ENCODE assay signal across 10 cellular contexts in genomic region chr17:382644-383533, GRCh38. TPM values are rescaled to one million over a fixed set of nuclear protein-coding genes. Genes with fewer than 3 reads are reported as not detected.
DNase-seq lines count a peak whose midpoint lies in the region; ATAC-seq, FAIRE-seq and TF ChIP-seq lines count a peak whose summit lies in the region.
"Had no signal": no experiment of that assay in that cellular context is flagged by ENCODE, and none has a peak within 500 bp of the region (broad histone marks: within the 10 kb centered on the region; RNA-seq: fewer than 3 reads in every experiment).

No MANE protein-coding gene starts in this region.

- peaks cover 24% of the 10 kb centered on the region for H3K4me1 Mint-ChIP-seq in Caco-2 (ENCODE audit: low read depth, unreplicated experiment)
- peaks cover 16 to 27% of the 10 kb centered on the region in 2 donors for H3K4me1 Mint-ChIP-seq in effector memory CD8-positive, alpha-beta T cell (ENCODE audit: low read depth in 2 of 2)
- H3K4me1 Mint-ChIP-seq in activated T-cell treated with anti-CD3 and anti-CD28 coated beads, Interleukin-2, amount 50 U/mL, for 24 hours (ENCODE audit: low read depth): peaks cover 15% of the 10 kb centered on the region

- no peak overlapping the region for H3K18ac ChIP-seq in neuronal stem cell (ENCODE audit: low read length)

- no peak overlapping the region for H3K23ac ChIP-seq in neuronal stem cell (ENCODE audit: low read depth, low read length, poor library complexity)

- H3K9me3 ChIP-seq in Caco-2: no peaks in the 10 kb centered on the region
- peaks cover under 1 to 1% of the 10 kb centered on the region in 2 donors for H3K9me3 ChIP-seq in neuronal stem cell (replicated peaks in 1 of 2; ENCODE audit: control insufficient read depth in 2 of 2, insufficient read depth in 1 of 2, low read depth in 1 of 2, low read length in 2 of 2)
- no peaks in the 10 kb centered on the region for H3K9me3 ChIP-seq in kidney (ENCODE audit: control insufficient read depth in 1 of 2, low read length in 2 of 2)
- H3K9me3 ChIP-seq: lower lobe of right lung had no signal

- peak overlapping the region; percentile 21 for H2AFZ ChIP-seq in neuronal stem cell (ENCODE audit: low read length)

- no peak for TF ChIP-seq CTCF in Caco-2 (IDR thresholded peaks at IDR 0.05; ENCODE audit: insufficient read depth in 1 of 2, low read depth in 1 of 2, low read length in 1 of 2, severe bottlenecking in 1 of 2, unreplicated experiment in 1 of 2)
- TF ChIP-seq CTCF in kidney (IDR thresholded peaks at IDR 0.05; ENCODE audit: borderline replicate concordance, extremely low read depth, insufficient read depth): no peak

- H4K8ac ChIP-seq in neuronal stem cell (ENCODE audit: low read depth, low read length): no peak overlapping the region

- H3K4me3 ChIP-seq in Caco-2 (ENCODE audit: low read depth, low read length): no peak overlapping the region
- no peak overlapping the region for H3K4me3 ChIP-seq in neuronal stem cell (ENCODE audit: low read length in 2 of 2)
- H3K4me3 ChIP-seq in kidney (ENCODE audit: low read length in 2 of 2): no peak overlapping the region
- H3K4me3 ChIP-seq: lower lobe of right lung had no signal

- ATAC-seq in effector memory CD8-positive, alpha-beta T cell (replicated peaks): no peak
- ATAC-seq: lower lobe of right lung had no signal

- no peaks in the 10 kb centered on the region for H3K36me3 ChIP-seq in Caco-2 (ENCODE audit: control insufficient read depth, insufficient read depth, low read length)
- no peaks in the 10 kb centered on the region for H3K36me3 ChIP-seq in neuronal stem cell (replicated peaks in 1 of 2; ENCODE audit: control insufficient read depth in 2 of 2, insufficient read depth in 2 of 2, low read length in 2 of 2)
- H3K36me3 ChIP-seq in kidney (ENCODE audit: control insufficient read depth in 1 of 2, insufficient read depth in 2 of 2, low read length in 2 of 2): no peaks in the 10 kb centered on the region
- H3K36me3 ChIP-seq: lower lobe of right lung had no signal

- no peaks in the 10 kb centered on the region for H3K27me3 ChIP-seq in Caco-2 (replicated peaks; ENCODE audit: control insufficient read depth, insufficient read depth, low read length)
- H3K27me3 ChIP-seq in neuronal stem cell (ENCODE audit: control insufficient read depth in 3 of 3, insufficient read depth in 3 of 3, low read depth in 1 of 3, low read length in 3 of 3): peaks cover 0 to 4% (median 0%) of the 10 kb centered on the region in 3 experiments

- H3K36me3 Mint-ChIP-seq in Caco-2 (ENCODE audit: insufficient read depth, unreplicated experiment): peaks cover 15% of the 10 kb centered on the region
- H3K36me3 Mint-ChIP-seq in effector memory CD8-positive, alpha-beta T cell (ENCODE audit: insufficient read depth): peaks cover 5% of the 10 kb centered on the region
- no peaks in the 10 kb centered on the region for H3K36me3 Mint-ChIP-seq in activated T-cell treated with anti-CD3 and anti-CD28 coated beads, Interleukin-2, amount 50 U/mL, for 24 hours (ENCODE audit: low read depth)

- intact Hi-C loops in Caco-2 (cut with micrococcal nuclease; ENCODE audit: unreplicated experiment): no loop called here
- intact Hi-C loops in kidney (cut with DNase I): no loop called here

- no peak overlapping the region for H2BK5ac ChIP-seq in neuronal stem cell (ENCODE audit: low read length)

- H3K4ac ChIP-seq in neuronal stem cell (ENCODE audit: low read length): no peak overlapping the region

- H2BK12ac ChIP-seq in neuronal stem cell (ENCODE audit: low read length): no peak overlapping the region

- WGBS in neuronal stem cell (ENCODE audit: extremely low coverage in 2 of 2, insufficient read length in 2 of 2, insufficient replicate concordance in 1 of 2), 2 donors: no CpG with 5 or more reads among the region's 13 CpGs

- BruUV-seq in Caco-2 (replicated peaks; lab: Mats Ljungman, UMichigan): TSS peak; percentile 21

- POLR2A ChIA-PET in Caco-2 (lab: Charles Lee): no interaction called here

- H3K14ac ChIP-seq in neuronal stem cell (ENCODE audit: low read length): no peak overlapping the region

- H3K27ac ChIP-seq in neuronal stem cell (replicated peaks; ENCODE audit: low read length): peak overlapping the region; percentile 2
- H3K27ac ChIP-seq in kidney (ENCODE audit: low read depth in 2 of 2, low read length in 2 of 2): no peak overlapping the region
- H3K27ac ChIP-seq: lower lobe of right lung had no signal

- no peak overlapping the region for H2BK120ac ChIP-seq in neuronal stem cell (ENCODE audit: low read depth, low read length)

- no peaks in the 10 kb centered on the region for H3K9me3 Mint-ChIP-seq in Caco-2 (ENCODE audit: unreplicated experiment)
- peaks cover 0 to 2% of the 10 kb centered on the region in 2 donors for H3K9me3 Mint-ChIP-seq in effector memory CD8-positive, alpha-beta T cell
- no peaks in the 10 kb centered on the region for H3K9me3 Mint-ChIP-seq in activated T-cell treated with anti-CD3 and anti-CD28 coated beads, Interleukin-2, amount 50 U/mL, for 24 hours
- H3K9me3 Mint-ChIP-seq: stimulated activated naive CD8-positive, alpha-beta T cell treated with anti-CD3 and anti-CD28 coated beads, Interleukin-15, Interleukin-2, amounts not matched to agents 100 ng/mL and 50 ng/mL, for 24 hours had no signal

- FAIRE-seq in kidney (lab: Jason Lieb, UNC): no peak

- H3K27me3 Mint-ChIP-seq in Caco-2 (ENCODE audit: insufficient read depth, unreplicated experiment): no peaks in the 10 kb centered on the region
- peaks cover 5 to 15% of the 10 kb centered on the region in 2 donors for H3K27me3 Mint-ChIP-seq in effector memory CD8-positive, alpha-beta T cell
- H3K27me3 Mint-ChIP-seq in activated T-cell treated with anti-CD3 and anti-CD28 coated beads, Interleukin-2, amount 50 U/mL, for 24 hours: peaks cover 19% of the 10 kb centered on the region

- H2BK15ac ChIP-seq in neuronal stem cell (ENCODE audit: low read length): peak overlapping the region; percentile 3

- peaks cover 22% of the 10 kb centered on the region for H3K4me1 ChIP-seq in Caco-2
- peaks cover 34 to 41% of the 10 kb centered on the region in 2 donors for H3K4me1 ChIP-seq in neuronal stem cell (ENCODE audit: control insufficient read depth in 2 of 2, insufficient read depth in 1 of 2, low read depth in 1 of 2, low read length in 2 of 2)
- H3K4me1 ChIP-seq in kidney (ENCODE audit: control insufficient read depth in 1 of 2, insufficient read depth in 1 of 2, low read depth in 1 of 2, low read length in 2 of 2): peaks cover 4 to 5% of the 10 kb centered on the region in 2 donors

- peak overlapping the region; percentile 64 for H3K4me3 Mint-ChIP-seq in Caco-2 (ENCODE audit: unreplicated experiment)
- peak overlapping the region; percentile 77 to 82 for H3K4me3 Mint-ChIP-seq in effector memory CD8-positive, alpha-beta T cell
- H3K4me3 Mint-ChIP-seq in activated T-cell treated with anti-CD3 and anti-CD28 coated beads, Interleukin-2, amount 50 U/mL, for 24 hours: no peak overlapping the region
- H3K4me3 Mint-ChIP-seq: stimulated activated naive CD8-positive, alpha-beta T cell treated with anti-CD3 and anti-CD28 coated beads, Interleukin-15, Interleukin-2, amounts not matched to agents 100 ng/mL and 50 ng/mL, for 24 hours had no signal

- H3K4me2 ChIP-seq in neuronal stem cell (ENCODE audit: insufficient read depth, low read length, poor library complexity, severe bottlenecking): no peak overlapping the region

- no peak overlapping the region for H4K91ac ChIP-seq in neuronal stem cell (ENCODE audit: low read depth, low read length, poor library complexity)

- peak; percentile 58 to 68 for DNase-seq in Caco-2
- DNase-seq in NCI-H2171 (lab: John Stamatoyannopoulos, UW): peak; percentile 4
- no peak for DNase-seq in effector memory CD8-positive, alpha-beta T cell
- peak; percentile 83 for DNase-seq in neuronal stem cell (ENCODE audit: low spot score)
- no peak for DNase-seq in activated T-cell treated with anti-CD3 and anti-CD28 coated beads, Interleukin-2, amount 50 U/mL, for 24 hours
- DNase-seq in stimulated activated CD8-positive, alpha-beta memory T cell treated with anti-CD3 and anti-CD28 coated beads, Interleukin-4, amount 100 ng/mL, for 48 hours: no peak
- DNase-seq in ureter (ENCODE audit: low spot score): no peak
- DNase-seq in kidney: no peak
- DNase-seq: lower lobe of right lung had no signal

- H3K9ac ChIP-seq in neuronal stem cell (ENCODE audit: low read depth, low read length, poor library complexity) (no peak overlapping the region), kidney (ENCODE audit: low read length in 2 of 2) (peak overlapping the region in 1 of 2 donors; percentile 17)

- H3K27ac Mint-ChIP-seq in Caco-2 (ENCODE audit: unreplicated experiment): peak overlapping the region; percentile 40
- H3K27ac Mint-ChIP-seq in effector memory CD8-positive, alpha-beta T cell: peak overlapping the region in 1 of 2 donors; percentile 13
- no peak overlapping the region for H3K27ac Mint-ChIP-seq in activated T-cell treated with anti-CD3 and anti-CD28 coated beads, Interleukin-2, amount 50 U/mL, for 24 hours
- H3K27ac Mint-ChIP-seq: stimulated activated naive CD8-positive, alpha-beta T cell treated with anti-CD3 and anti-CD28 coated beads, Interleukin-15, Interleukin-2, amounts not matched to agents 100 ng/mL and 50 ng/mL, for 24 hours had no signal

- H3K79me1 ChIP-seq in neuronal stem cell (ENCODE audit: low read depth, low read length): peaks cover 2% of the 10 kb centered on the region

- CTCF ChIA-PET in Caco-2 (lab: Charles Lee): no interaction called here

- peak overlapping the region; percentile 43 for H2AK5ac ChIP-seq in neuronal stem cell (ENCODE audit: low read depth, low read length)

RNA-seq across cellular contexts. Expression of gene RPH3AL, which starts 30.3 kb away (rescaled TPM):
- 36.0 and 37.0 TPM in 2 replicates for total RNA-seq in Caco-2 (2022)
- polyA plus RNA-seq in neuronal stem cell (2013, experiment 1 of 2): 7.7 TPM
- 6.5 TPM for polyA plus RNA-seq in neuronal stem cell (2013, experiment 2 of 2)
- total RNA-seq in ureter: 45.6 TPM
- 55.9 TPM for total RNA-seq in kidney
- 18.1 TPM for polyA plus RNA-seq in kidney (ENCODE audit: insufficient read depth, low read depth, low replicate concordance)

Comparison
In these comparisons a context has a peak if more than half of its experiments do, and no peak if none do; other contexts are left out.
1. DNase-seq: peak in Caco-2 (2 of 2), NCI-H2171 (single experiment) and neuronal stem cell (single experiment); none in effector memory CD8-positive, alpha-beta T cell (0 of 3), activated T-cell treated with anti-CD3 and anti-CD28 coated beads, Interleukin-2, amount 50 U/mL, for 24 hours (single experiment), stimulated activated CD8-positive, alpha-beta memory T cell treated with anti-CD3 and anti-CD28 coated beads, Interleukin-4, amount 100 ng/mL, for 48 hours (single experiment), ureter (single experiment) and kidney (single experiment).